In genomic region chr11:129208863-129209262, GRCh38 we compare ENCODE assay signal across 22 cellular contexts.
"Had no signal": no experiment of that assay in that cellular context is flagged by ENCODE, and none has a peak within 500 bp of the region (broad histone marks: within the 10 kb centered on the region; RNA-seq: fewer than 3 reads in every experiment).

No MANE protein-coding gene starts in this region.

- H3K9me3 ChIP-seq: adrenal gland, body of pancreas, gastrocnemius medialis, heart left ventricle, mucosa of descending colon, prostate gland, testis, upper lobe of left lung had no signal

- H3K4me1 ChIP-seq: prostate gland had no signal

- DNase-seq: activated CD4-positive, alpha-beta T cell treated with anti-CD3 and anti-CD28 coated beads for 36 hours; activated CD4-positive, alpha-beta T cell treated with anti-CD3 and anti-CD28 coated beads, Interleukin-2, amount 50 U/mL, for 48 hours; activated gamma-delta T cell treated with Interleukin-2 at 50 U/mL for 16 hours; activated T-cell treated with anti-CD3 and anti-CD28 coated beads for 4 hours; adrenal gland; body of pancreas; caudate nucleus; dorsolateral prefrontal cortex; gastrocnemius medialis; heart left ventricle; left ventricle myocardium inferior; mucosa of descending colon; naive thymus-derived CD4-positive, alpha-beta T cell; right cardiac atrium; stimulated activated CD4-positive, alpha-beta T cell treated with anti-CD3 and anti-CD28 coated beads, Interleukin-4, amount 100 ng/mL, for 1 hour; testis; upper lobe of left lung had no signal

- ATAC-seq: activated CD4-positive, alpha-beta T cell treated with anti-CD3 and anti-CD28 coated beads for 36 hours; activated naive CD4-positive, alpha-beta T cell treated with anti-CD3 and anti-CD28 coated beads, Interleukin-2, amount 50 U/mL, for 72 hours; body of pancreas; gastrocnemius medialis; heart left ventricle; mucosa of descending colon; naive thymus-derived CD4-positive, alpha-beta T cell; right cardiac atrium had no signal

- H2AFZ ChIP-seq: neural progenitor cell had no signal

- FAIRE-seq: colon had no signal

- H3K4me3 ChIP-seq: adrenal gland, body of pancreas, dorsolateral prefrontal cortex, gastrocnemius medialis, heart left ventricle, left ventricle myocardium inferior, mucosa of descending colon, neural progenitor cell, prostate gland, skin epidermis, testis, upper lobe of left lung had no signal

- H3K9ac ChIP-seq: neural progenitor cell had no signal

- H3K4me2 ChIP-seq: neural progenitor cell had no signal

- H3K36me3 ChIP-seq: adrenal gland, gastrocnemius medialis, heart left ventricle, left ventricle myocardium inferior, neural progenitor cell, prostate gland, upper lobe of left lung had no signal

- H3K27ac ChIP-seq: adrenal gland, dorsolateral prefrontal cortex, gastrocnemius medialis, heart left ventricle, left ventricle myocardium inferior, neural progenitor cell, prostate gland, upper lobe of left lung had no signal

- H3K27me3 ChIP-seq: adrenal gland, body of pancreas, dorsolateral prefrontal cortex, gastrocnemius medialis, heart left ventricle, neural progenitor cell, testis, upper lobe of left lung had no signal
